ENCODE assay signal across 8 cellular contexts in the genomic region with DNA sequence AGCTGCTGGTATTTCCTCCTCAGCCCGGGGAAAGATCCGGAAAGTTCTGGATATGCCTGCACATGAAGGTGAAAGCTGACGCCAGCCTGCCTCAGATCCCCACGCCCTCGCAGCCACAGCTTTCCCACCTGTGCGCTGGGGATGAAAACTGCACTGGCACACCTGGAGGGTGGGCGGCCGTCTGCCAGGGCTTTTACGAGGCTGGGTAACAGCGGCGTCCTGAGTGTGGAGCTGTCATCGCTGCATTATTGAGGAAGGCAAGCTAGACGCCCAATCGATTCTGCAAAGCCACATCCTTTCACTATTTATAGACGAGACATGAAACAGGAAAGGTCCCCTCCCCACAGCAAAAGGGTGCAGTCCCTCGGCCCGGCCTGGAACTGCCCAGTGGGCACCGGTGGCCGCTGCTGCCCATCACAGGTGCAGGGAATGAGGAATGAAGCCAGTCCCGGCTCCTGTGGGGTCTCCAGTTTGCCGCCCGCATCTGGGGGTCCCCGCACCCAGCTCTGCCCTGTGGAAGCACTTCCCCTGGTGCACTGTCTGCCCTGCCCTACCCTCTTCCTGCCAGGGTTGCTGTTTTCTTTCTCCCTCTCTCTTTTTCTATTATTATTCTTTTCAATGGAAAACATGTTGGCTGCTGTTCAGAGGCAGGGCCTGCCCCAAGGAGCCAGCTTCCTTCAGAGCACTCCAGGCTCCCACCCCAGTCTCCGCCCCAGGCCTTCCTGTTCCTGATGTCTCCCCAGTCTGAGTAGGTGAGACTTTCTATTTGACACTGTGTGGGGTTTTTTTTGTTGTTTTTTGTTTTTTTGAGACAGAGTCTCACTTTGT. TPM values are rescaled to one million over a fixed set of nuclear protein-coding genes. Genes with fewer than 3 reads are reported as not detected.
DNase-seq lines count a peak whose midpoint lies in the region; ATAC-seq and TF ChIP-seq lines count a peak whose summit lies in the region.

No MANE protein-coding gene starts in this region.

- intact Hi-C loops in mucosa of descending colon (cut with DNase I, micrococcal nuclease) (no loop called here), posterior vena cava (cut with DNase I) (no loop called here)

- no peak for TF ChIP-seq CTCF in GM12875 (IDR thresholded peaks at IDR 0.05; ENCODE audit: borderline replicate concordance, insufficient read depth, low read depth, low read length)
- TF ChIP-seq CTCF in OCI-LY1 (IDR thresholded peaks at IDR 0.05; ENCODE audit: low read length): no peak
- TF ChIP-seq CTCF in mucosa of descending colon (IDR thresholded peaks at IDR 0.05): no peak
- no peak for TF ChIP-seq CTCF in tibial nerve (IDR thresholded peaks at IDR 0.05)

- H3K36me3 Mint-ChIP-seq in activated naive CD8-positive, alpha-beta T cell: peaks cover 2% of the 10 kb centered on the region

- H3K27ac ChIP-seq in OCI-LY1 (ENCODE audit: low read depth, low read length, poor library complexity, severe bottlenecking): peak overlapping the region; percentile 14
- peak overlapping the region; percentile 52 to 98 (median 86) for H3K27ac ChIP-seq in tibial nerve

- no peak overlapping the region; the same call in 1 of the 2 replicates for H3K9ac ChIP-seq in OCI-LY1 (ENCODE audit: low read length)

- H3F3A ChIP-seq in OCI-LY1 (ENCODE audit: insufficient read depth, low read length): no peaks in the 10 kb centered on the region

- no peaks in the 10 kb centered on the region; the same call in 1 of the 2 replicates for H3K27me3 ChIP-seq in OCI-LY1 (ENCODE audit: insufficient read depth, low read length)
- H3K27me3 ChIP-seq in tibial nerve: no peaks in the 10 kb centered on the region

- DNase-seq in mucosa of descending colon (peak; percentile 64 to 82 (median 72)), tibial nerve (ENCODE audit: low spot score in 2 of 2) (no peak), NCI-H1092 (lab: John Stamatoyannopoulos, UW) (no peak), T1000 (lab: John Stamatoyannopoulos, UW) (no peak), posterior vena cava (ENCODE audit: low spot score) (no peak)

- H3K79me2 ChIP-seq in OCI-LY1 (ENCODE audit: insufficient read depth, low read length): no peaks in the 10 kb centered on the region

- peak; percentile 37 for ATAC-seq in mucosa of descending colon

- peak overlapping the region; percentile 91 for H3K4me3 Mint-ChIP-seq in activated naive CD8-positive, alpha-beta T cell

- H3K27me3 Mint-ChIP-seq in activated naive CD8-positive, alpha-beta T cell: no peaks in the 10 kb centered on the region

- 56 to 61% methylated on average over 23 to 24 of the region's 24 CpGs for WGBS in tibial nerve, 2 donors

- peaks cover 16% of the 10 kb centered on the region for H3K4me1 ChIP-seq in OCI-LY1 (ENCODE audit: insufficient read depth, low read length, severe bottlenecking)
- peaks cover 82% of the 10 kb centered on the region for H3K4me1 ChIP-seq in mucosa of descending colon (ENCODE audit: low read depth)
- H3K4me1 ChIP-seq in tibial nerve: peaks cover 0 to 95% (median 80%) of the 10 kb centered on the region in 4 donors

- H3K4me1 Mint-ChIP-seq in activated naive CD8-positive, alpha-beta T cell (ENCODE audit: low read depth): peaks cover 53% of the 10 kb centered on the region

- peak overlapping the region; percentile 39; the same call in 1 of the 2 replicates for H3K4me2 ChIP-seq in OCI-LY1 (ENCODE audit: low read length)

- H3K4me3 ChIP-seq in GM12875 (ENCODE audit: low read depth, low read length): peak overlapping the region; percentile 26
- H3K4me3 ChIP-seq in OCI-LY1 (ENCODE audit: low read depth, low read length, poor library complexity, severe bottlenecking): no peak overlapping the region
- H3K4me3 ChIP-seq in mucosa of descending colon: no peak overlapping the region
- peak overlapping the region in 1 of 4 donors; percentile 8 for H3K4me3 ChIP-seq in tibial nerve

- H3K36me3 ChIP-seq in OCI-LY1 (ENCODE audit: insufficient read depth, low read length) (no peaks in the 10 kb centered on the region), mucosa of descending colon (ENCODE audit: low read depth) (no peaks in the 10 kb centered on the region), tibial nerve (peaks cover 0 to 19% (median 0%) of the 10 kb centered on the region in 3 donors)

- TF ChIP-seq POLR2A in tibial nerve (IDR thresholded peaks at IDR 0.05): no peak

- H3K9me3 ChIP-seq in OCI-LY1 (ENCODE audit: low read length): no peaks in the 10 kb centered on the region
- H3K9me3 ChIP-seq in mucosa of descending colon: no peaks in the 10 kb centered on the region
- H3K9me3 ChIP-seq in tibial nerve: no peaks in the 10 kb centered on the region

- H3K9me3 Mint-ChIP-seq in activated naive CD8-positive, alpha-beta T cell (ENCODE audit: low read depth): no peaks in the 10 kb centered on the region

- H3K9me2 ChIP-seq in OCI-LY1 (ENCODE audit: low read depth, low read length): no peaks in the 10 kb centered on the region

- no peak for TF ChIP-seq EP300 in tibial nerve (IDR thresholded peaks at IDR 0.05)

- H2AFZ ChIP-seq in OCI-LY1 (ENCODE audit: low read length): no peak overlapping the region

- peak overlapping the region; percentile 99 for H3K27ac Mint-ChIP-seq in activated naive CD8-positive, alpha-beta T cell

- no peaks in the 10 kb centered on the region for H4K20me1 ChIP-seq in OCI-LY1 (ENCODE audit: insufficient read depth, low read length)

RNA-seq across cellular contexts. Expression of a gene that starts 7.0 kb away (rescaled TPM):
- total RNA-seq in mucosa of descending colon (100 to 1,000 TPM in 1 of 3 donors, 10 to 100 TPM in 2; 59.0 to 101 (median 72.6) TPM), tibial nerve (10 to 100 TPM; 29.3 to 65.4 (median 41.5) TPM), posterior vena cava (10 to 100 TPM; 35.5 to 40.4 TPM)

RNA-seq across cellular contexts. Expression of a gene that starts 56.0 kb away (rescaled TPM):
- 10 to 100 TPM; 60.0 to 69.5 (median 69.3) TPM for total RNA-seq in mucosa of descending colon
- 10 to 100 TPM; 45.8 to 67.5 (median 47.9) TPM for total RNA-seq in tibial nerve
- 10 to 100 TPM; 42.2 to 47.9 TPM for total RNA-seq in posterior vena cava

Comparison
In these comparisons a context has a peak if more than half of its experiments do, and no peak if none do; other contexts are left out.
1. DNase-seq: peak in mucosa of descending colon (3 of 3); none in tibial nerve (0 of 2), NCI-H1092 (single experiment), T1000 (single experiment) and posterior vena cava (single experiment).